In the genomic region with DNA sequence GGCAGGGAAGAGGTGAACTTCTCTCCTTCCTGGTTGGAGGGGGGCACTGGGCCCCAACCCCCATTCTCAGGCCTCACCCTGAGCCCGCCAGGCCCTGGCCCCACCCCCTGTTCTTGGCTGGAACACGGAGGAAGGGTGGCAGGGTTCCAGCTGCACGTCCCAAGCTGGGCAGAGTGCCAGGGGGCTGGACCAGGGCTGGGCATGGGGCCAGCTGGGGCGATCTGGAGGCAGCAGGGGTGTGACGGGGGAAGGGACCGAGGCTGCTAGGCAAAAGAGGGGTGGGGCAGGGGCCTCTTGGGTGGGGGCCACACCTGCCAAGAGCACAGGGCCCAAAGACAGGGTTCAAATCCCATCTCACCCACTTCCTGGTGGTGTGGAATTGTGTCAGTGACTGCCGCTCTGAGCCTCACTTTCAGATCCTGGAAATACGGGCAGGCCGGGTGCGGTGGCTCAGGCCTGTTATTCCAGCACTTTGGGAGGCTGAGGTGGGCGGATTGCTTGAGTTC, we compare ENCODE assay signal across 8 cellular contexts. TPM values are rescaled to one million over a fixed set of nuclear protein-coding genes. Genes with fewer than 3 reads are reported as not detected.
A peak's percentile ranks its signal among the peaks of the same experiment; 100 is the strongest.
DNase-seq lines count a peak whose midpoint lies in the region; ATAC-seq and TF ChIP-seq lines count a peak whose summit lies in the region.

No MANE protein-coding gene starts in this region.

- no peak for TF ChIP-seq RAD21 in SK-N-SH (IDR thresholded peaks at IDR 0.05; ENCODE audit: low read length)

- POLR2A ChIA-PET in SK-N-SH (lab: Yijun Ruan, JAX) = no interaction called here

- TF ChIP-seq CTCF in SK-N-SH (IDR thresholded peaks at IDR 0.05) = no peak

- WGBS in SK-N-SH (ENCODE audit: low lambda C conversion rate) = 28% methylated on average over 10 of the region's 11 CpGs

- no peak overlapping the region; the same call in 1 of the 2 replicates for H2AFZ ChIP-seq in SK-N-SH (ENCODE audit: low read depth)

- H3K9me3 ChIP-seq in SK-N-SH = no peaks in the 10 kb centered on the region

- no peaks in the 10 kb centered on the region for H3K27me3 ChIP-seq in SK-N-SH (ENCODE audit: insufficient read depth)

- no peak for ATAC-seq in GM21576 (IDR thresholded peaks at IDR 0.05; ENCODE audit: unreplicated experiment)

- DNase-seq in AG08396 (ENCODE audit: low spot score) (peak; percentile 90), LoVo (ENCODE audit: low spot score) (peak; percentile 94), SK-N-SH (peak; percentile 99), fibroblast of the conjunctiva (ENCODE audit: low read depth) (peak; percentile 95), occipital lobe (lab: John Stamatoyannopoulos, UW) (peak; percentile 81)
- no peak for DNase-seq in activated CD4-positive, CD25-positive, alpha-beta regulatory T cell (lab: John Stamatoyannopoulos, UW)
- DNase-seq in activated naive CD4-positive, alpha-beta T cell (lab: John Stamatoyannopoulos, UW) = no peak

- peak overlapping the region; percentile 62 for H3K4me2 ChIP-seq in SK-N-SH

- H3K4me3 ChIP-seq in SK-N-SH (ENCODE audit: low read depth in 2 of 2, low read length in 1 of 2) = no peak overlapping the region

- TF ChIP-seq EP300 in SK-N-SH (IDR thresholded peaks at IDR 0.05; ENCODE audit: borderline replicate concordance in 1 of 2, low read depth in 1 of 2, low read length in 1 of 2) = peak; percentile 50 to 52; a peak in 2 of 4 replicates

- no peaks in the 10 kb centered on the region for H3K36me3 ChIP-seq in SK-N-SH (replicated peaks in 1 of 2; ENCODE audit: control insufficient read depth in 1 of 2, insufficient read depth in 2 of 2, low read length in 1 of 2)

- no peak overlapping the region for H3K9ac ChIP-seq in SK-N-SH

- no peaks in the 10 kb centered on the region for H3K9me2 ChIP-seq in SK-N-SH

- CTCF ChIA-PET in SK-N-SH (lab: Yijun Ruan, JAX) = interaction anchor here (0.7 to 7.7 kb wide), 8 partner anchors 9 to 270 kb away, joined by 3 to 70 read pairs (median 4); a partner anchor contains a TSS

- H4K20me1 ChIP-seq in SK-N-SH (ENCODE audit: insufficient read depth) = no peaks in the 10 kb centered on the region

- H3F3A ChIP-seq in SK-N-SH (replicated peaks; ENCODE audit: insufficient read depth) = peaks cover 5% of the 10 kb centered on the region

- H3K4me1 ChIP-seq in SK-N-SH (ENCODE audit: control insufficient read depth in 1 of 2, insufficient read depth in 2 of 2, low read depth in 1 of 2, low read length in 1 of 2) = peaks cover 15 to 34% of the 10 kb centered on the region in 2 experiments

- no peaks in the 10 kb centered on the region for H3K79me2 ChIP-seq in SK-N-SH (ENCODE audit: insufficient read depth)

- peak overlapping the region in 1 of 2 experiments; percentile 29; a peak in 1 of 4 replicates for H3K27ac ChIP-seq in SK-N-SH (ENCODE audit: low read depth in 2 of 2, low read length in 1 of 2)

TF ChIP-seq in SK-N-SH, 30 proteins besides CTCF, POLR2A, EP300 and RAD21:
- TF ChIP-seq TCF12 (IDR thresholded peaks at IDR 0.05) (peak; percentile 75), ELF1 (IDR thresholded peaks at IDR 0.05) (peak; percentile 13; the same call in 1 of the 2 replicates), SMC3 (IDR thresholded peaks at IDR 0.05; ENCODE audit: low read depth, low read length) (no peak), RCOR1 (IDR thresholded peaks at IDR 0.05; ENCODE audit: low read length) (peak; percentile 49), SIN3A (IDR thresholded peaks at IDR 0.05; ENCODE audit: borderline replicate concordance, low read depth, low read length) (no peak), MEF2A (IDR thresholded peaks at IDR 0.05; ENCODE audit: borderline replicate concordance, low read depth) (no peak), CHD2 (IDR thresholded peaks at IDR 0.05; ENCODE audit: low read length, partially characterized antibody) (peak; percentile 94), FOXM1 (IDR thresholded peaks at IDR 0.05; ENCODE audit: low read depth) (no peak), NFIC (IDR thresholded peaks at IDR 0.05; ENCODE audit: borderline replicate concordance) (peak; percentile 100), RFX5 (IDR thresholded peaks at IDR 0.05; ENCODE audit: low read length) (no peak), POLR2AphosphoS5 (IDR thresholded peaks at IDR 0.05; ENCODE audit: low read depth, low read length) (0 out of 2 replicates have a peak, but pooled peaks have one; percentile 40), MXI1 (IDR thresholded peaks at IDR 0.05; ENCODE audit: low read depth, low read length) (peak; percentile 44; the same call in 1 of the 2 replicates)
- TF ChIP-seq, protein P1, sequence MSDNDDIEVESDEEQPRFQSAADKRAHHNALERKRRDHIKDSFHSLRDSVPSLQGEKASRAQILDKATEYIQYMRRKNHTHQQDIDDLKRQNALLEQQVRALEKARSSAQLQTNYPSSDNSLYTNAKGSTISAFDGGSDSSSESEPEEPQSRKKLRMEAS (IDR thresholded peaks at IDR 0.05; ENCODE audit: low read depth) = peak; percentile 36; the same call in 1 of the 2 replicates
- TF ChIP-seq, protein P2, sequence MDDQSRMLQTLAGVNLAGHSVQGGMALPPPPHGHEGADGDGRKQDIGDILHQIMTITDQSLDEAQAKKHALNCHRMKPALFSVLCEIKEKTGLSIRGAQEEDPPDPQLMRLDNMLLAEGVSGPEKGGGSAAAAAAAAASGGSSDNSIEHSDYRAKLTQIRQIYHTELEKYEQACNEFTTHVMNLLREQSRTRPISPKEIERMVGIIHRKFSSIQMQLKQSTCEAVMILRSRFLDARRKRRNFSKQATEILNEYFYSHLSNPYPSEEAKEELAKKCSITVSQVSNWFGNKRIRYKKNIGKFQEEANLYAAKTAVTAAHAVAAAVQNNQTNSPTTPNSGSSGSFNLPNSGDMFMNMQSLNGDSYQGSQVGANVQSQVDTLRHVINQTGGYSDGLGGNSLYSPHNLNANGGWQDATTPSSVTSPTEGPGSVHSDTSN (IDR thresholded peaks at IDR 0.05) = no peak; the same call in 1 of the 2 replicates
- TF ChIP-seq, protein P3, sequence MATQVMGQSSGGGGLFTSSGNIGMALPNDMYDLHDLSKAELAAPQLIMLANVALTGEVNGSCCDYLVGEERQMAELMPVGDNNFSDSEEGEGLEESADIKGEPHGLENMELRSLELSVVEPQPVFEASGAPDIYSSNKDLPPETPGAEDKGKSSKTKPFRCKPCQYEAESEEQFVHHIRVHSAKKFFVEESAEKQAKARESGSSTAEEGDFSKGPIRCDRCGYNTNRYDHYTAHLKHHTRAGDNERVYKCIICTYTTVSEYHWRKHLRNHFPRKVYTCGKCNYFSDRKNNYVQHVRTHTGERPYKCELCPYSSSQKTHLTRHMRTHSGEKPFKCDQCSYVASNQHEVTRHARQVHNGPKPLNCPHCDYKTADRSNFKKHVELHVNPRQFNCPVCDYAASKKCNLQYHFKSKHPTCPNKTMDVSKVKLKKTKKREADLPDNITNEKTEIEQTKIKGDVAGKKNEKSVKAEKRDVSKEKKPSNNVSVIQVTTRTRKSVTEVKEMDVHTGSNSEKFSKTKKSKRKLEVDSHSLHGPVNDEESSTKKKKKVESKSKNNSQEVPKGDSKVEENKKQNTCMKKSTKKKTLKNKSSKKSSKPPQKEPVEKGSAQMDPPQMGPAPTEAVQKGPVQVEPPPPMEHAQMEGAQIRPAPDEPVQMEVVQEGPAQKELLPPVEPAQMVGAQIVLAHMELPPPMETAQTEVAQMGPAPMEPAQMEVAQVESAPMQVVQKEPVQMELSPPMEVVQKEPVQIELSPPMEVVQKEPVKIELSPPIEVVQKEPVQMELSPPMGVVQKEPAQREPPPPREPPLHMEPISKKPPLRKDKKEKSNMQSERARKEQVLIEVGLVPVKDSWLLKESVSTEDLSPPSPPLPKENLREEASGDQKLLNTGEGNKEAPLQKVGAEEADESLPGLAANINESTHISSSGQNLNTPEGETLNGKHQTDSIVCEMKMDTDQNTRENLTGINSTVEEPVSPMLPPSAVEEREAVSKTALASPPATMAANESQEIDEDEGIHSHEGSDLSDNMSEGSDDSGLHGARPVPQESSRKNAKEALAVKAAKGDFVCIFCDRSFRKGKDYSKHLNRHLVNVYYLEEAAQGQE (IDR thresholded peaks at IDR 0.05; ENCODE audit: low read depth, low read length) = 0 out of 2 replicates have a peak, but pooled peaks have one; percentile 44

RNA-seq across cellular contexts. Expression of a gene that starts 2.2 kb away (rescaled TPM):
- polyA plus RNA-seq in SK-N-SH (2012; rRNA removed) = 0.92 and 0.96 TPM in 2 replicates
- 0.21 and 0.49 TPM in 2 replicates for polyA plus RNA-seq in SK-N-SH (2012; cell fraction: cytosol; rRNA removed)
- 4.6 and 5.9 TPM in 2 replicates for polyA plus RNA-seq in SK-N-SH (2012; cell fraction: nucleus; rRNA removed)
- 6.4 TPM for total RNA-seq in occipital lobe

RNA-seq across cellular contexts. Expression of a gene that starts 47.8 kb away (rescaled TPM):
- 131 and 162 TPM in 2 replicates for polyA plus RNA-seq in SK-N-SH (2012; rRNA removed)
- 70.0 and 97.9 TPM in 2 replicates for polyA plus RNA-seq in SK-N-SH (2012; cell fraction: cytosol; rRNA removed)
- polyA plus RNA-seq in SK-N-SH (2012; cell fraction: nucleus; rRNA removed) = 258 and 261 TPM in 2 replicates
- 53.0 TPM for total RNA-seq in occipital lobe

Comparison
In these comparisons a context has a peak if more than half of its experiments do, and no peak if none do; other contexts are left out.
1. DNase-seq: peak in AG08396 (single experiment), LoVo (single experiment), SK-N-SH (single experiment), fibroblast of the conjunctiva (single experiment) and occipital lobe (single experiment); none in activated CD4-positive, CD25-positive, alpha-beta regulatory T cell (0 of 4) and activated naive CD4-positive, alpha-beta T cell (0 of 4).